ENCODE assay signal across 1 cellular context in the genomic region with DNA sequence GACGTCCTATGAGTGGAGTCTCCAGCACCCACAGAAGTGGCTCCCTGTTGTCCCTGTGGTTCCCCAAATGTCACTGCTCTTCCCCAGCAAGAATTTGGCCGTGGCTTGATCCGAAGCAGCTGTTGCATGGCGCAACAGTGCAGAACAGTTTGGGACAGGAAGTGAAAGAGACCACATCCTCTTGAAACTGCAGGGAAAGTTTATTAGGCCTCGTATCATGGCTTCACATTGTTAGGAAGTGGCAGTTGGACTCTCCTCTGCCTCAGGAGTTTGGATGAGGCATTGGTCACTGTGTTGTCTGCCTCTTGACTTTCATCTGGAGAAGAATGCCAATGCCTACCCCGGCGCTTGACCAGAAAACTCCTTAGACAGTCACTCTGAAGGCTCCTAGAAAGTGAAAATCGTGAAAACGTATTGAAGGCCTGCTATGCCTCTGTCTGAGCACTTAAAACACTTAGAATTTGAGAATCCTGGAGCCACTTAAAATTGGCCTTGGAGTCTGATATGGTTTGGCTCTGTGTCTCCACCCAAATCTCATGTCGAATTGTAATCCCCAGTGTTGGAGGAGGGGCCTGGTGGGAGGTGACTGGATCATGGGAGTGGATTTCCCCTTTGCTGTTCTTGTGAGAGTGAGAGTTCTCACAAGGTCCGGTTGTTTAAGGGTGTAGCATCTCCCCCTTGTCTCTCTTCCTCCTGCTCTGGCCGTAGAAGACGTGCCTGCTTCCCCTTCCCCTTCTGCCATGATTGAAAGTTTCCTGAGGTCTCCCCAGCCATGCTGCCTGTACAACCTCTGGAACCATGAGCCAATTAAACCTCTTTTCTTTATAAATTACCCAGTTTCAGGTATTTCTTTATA.
TF ChIP-seq lines count a peak whose summit lies in the region.

No MANE protein-coding gene starts in this region.

TF ChIP-seq in K562, 482 proteins besides CTCF, POLR2A, EP300 and RAD21 (continued from another document and continues in another):
- TF ChIP-seq ELK1 (CRISPR knock-in tag; IDR thresholded peaks at IDR 0.05) (no peak), ZNF740 (CRISPR knock-in tag; IDR thresholded peaks at IDR 0.05) (no peak), ZNF740 (tag; IDR thresholded peaks at IDR 0.05) (no peak), PTBP1 (IDR thresholded peaks at IDR 0.05; ENCODE audit: low read depth, low read length) (no peak), ATF1 (CRISPR knock-in tag; IDR thresholded peaks at IDR 0.05) (no peak), ATF1 (tag; IDR thresholded peaks at IDR 0.05) (no peak), MAFK (IDR thresholded peaks at IDR 0.05; ENCODE audit: low read length) (no peak), NR2C1 (IDR thresholded peaks at IDR 0.05) (no peak), NR2C1 (tag; IDR thresholded peaks at IDR 0.05) (peak; percentile 65), NRF1 (conservative IDR thresholded peaks at IDR 0.05 in 1 of 2, IDR thresholded peaks at IDR 0.05 in 1 of 2) (no peak), ZNF3 (CRISPR knock-in tag; IDR thresholded peaks at IDR 0.05) (no peak), ZNF592 (IDR thresholded peaks at IDR 0.05) (0 out of 2 replicates have a peak, but pooled peaks have one; percentile 29), SIRT6 (IDR thresholded peaks at IDR 0.05; ENCODE audit: low read depth, low read length) (no peak), SMAD4 (CRISPR knock-in tag; conservative IDR thresholded peaks at IDR 0.05) (peak; percentile 70; the same call in 1 of the 2 replicates), KDM2B (CRISPR knock-in tag; IDR thresholded peaks at IDR 0.05) (no peak), MECOM (CRISPR knock-in tag; IDR thresholded peaks at IDR 0.05) (no peak), HES1 (IDR thresholded peaks at IDR 0.05; ENCODE audit: low read depth) (no peak), ZEB2 (IDR thresholded peaks at IDR 0.05) (no peak), NKRF (IDR thresholded peaks at IDR 0.05; ENCODE audit: borderline replicate concordance) (no peak), FOXK2 (conservative IDR thresholded peaks at IDR 0.05 in 1 of 2, IDR thresholded peaks at IDR 0.05 in 1 of 2; ENCODE audit: low read depth in 2 of 2) (no peak), NEUROD1 (IDR thresholded peaks at IDR 0.05; ENCODE audit: borderline replicate concordance, low read depth, low read length, partially characterized antibody) (no peak), GTF2F1 (IDR thresholded peaks at IDR 0.05; ENCODE audit: low read depth, low read length) (no peak), ZNF668 (CRISPR knock-in tag; IDR thresholded peaks at IDR 0.05) (no peak), SPI1 (IDR thresholded peaks at IDR 0.05; ENCODE audit: borderline replicate concordance, low read depth, low read length) (0 out of 2 replicates have a peak, but pooled peaks have one; percentile 31), HDAC2 (IDR thresholded peaks at IDR 0.05) (no peak), ZNF57 (CRISPR knock-in tag; IDR thresholded peaks at IDR 0.05) (no peak), SRF (CRISPR knock-in tag; IDR thresholded peaks at IDR 0.05) (no peak), NR0B1 (IDR thresholded peaks at IDR 0.05; ENCODE audit: partially characterized antibody) (no peak), CEBPG (CRISPR knock-in tag; IDR thresholded peaks at IDR 0.05) (peak; percentile 84), CEBPG (tag; conservative IDR thresholded peaks at IDR 0.05 in 1 of 2, IDR thresholded peaks at IDR 0.05 in 1 of 2) (peak; percentile 69 to 83), ZNF282 (CRISPR knock-in tag; IDR thresholded peaks at IDR 0.05) (no peak), ZNF644 (tag; IDR thresholded peaks at IDR 0.05; ENCODE audit: low read depth) (no peak), MCM7 (IDR thresholded peaks at IDR 0.05) (no peak), CTCFL (IDR thresholded peaks at IDR 0.05; ENCODE audit: borderline replicate concordance, insufficient read depth, low read depth, low read length, poor library complexity, severe bottlenecking) (no peak)
- TF ChIP-seq, protein P1, sequence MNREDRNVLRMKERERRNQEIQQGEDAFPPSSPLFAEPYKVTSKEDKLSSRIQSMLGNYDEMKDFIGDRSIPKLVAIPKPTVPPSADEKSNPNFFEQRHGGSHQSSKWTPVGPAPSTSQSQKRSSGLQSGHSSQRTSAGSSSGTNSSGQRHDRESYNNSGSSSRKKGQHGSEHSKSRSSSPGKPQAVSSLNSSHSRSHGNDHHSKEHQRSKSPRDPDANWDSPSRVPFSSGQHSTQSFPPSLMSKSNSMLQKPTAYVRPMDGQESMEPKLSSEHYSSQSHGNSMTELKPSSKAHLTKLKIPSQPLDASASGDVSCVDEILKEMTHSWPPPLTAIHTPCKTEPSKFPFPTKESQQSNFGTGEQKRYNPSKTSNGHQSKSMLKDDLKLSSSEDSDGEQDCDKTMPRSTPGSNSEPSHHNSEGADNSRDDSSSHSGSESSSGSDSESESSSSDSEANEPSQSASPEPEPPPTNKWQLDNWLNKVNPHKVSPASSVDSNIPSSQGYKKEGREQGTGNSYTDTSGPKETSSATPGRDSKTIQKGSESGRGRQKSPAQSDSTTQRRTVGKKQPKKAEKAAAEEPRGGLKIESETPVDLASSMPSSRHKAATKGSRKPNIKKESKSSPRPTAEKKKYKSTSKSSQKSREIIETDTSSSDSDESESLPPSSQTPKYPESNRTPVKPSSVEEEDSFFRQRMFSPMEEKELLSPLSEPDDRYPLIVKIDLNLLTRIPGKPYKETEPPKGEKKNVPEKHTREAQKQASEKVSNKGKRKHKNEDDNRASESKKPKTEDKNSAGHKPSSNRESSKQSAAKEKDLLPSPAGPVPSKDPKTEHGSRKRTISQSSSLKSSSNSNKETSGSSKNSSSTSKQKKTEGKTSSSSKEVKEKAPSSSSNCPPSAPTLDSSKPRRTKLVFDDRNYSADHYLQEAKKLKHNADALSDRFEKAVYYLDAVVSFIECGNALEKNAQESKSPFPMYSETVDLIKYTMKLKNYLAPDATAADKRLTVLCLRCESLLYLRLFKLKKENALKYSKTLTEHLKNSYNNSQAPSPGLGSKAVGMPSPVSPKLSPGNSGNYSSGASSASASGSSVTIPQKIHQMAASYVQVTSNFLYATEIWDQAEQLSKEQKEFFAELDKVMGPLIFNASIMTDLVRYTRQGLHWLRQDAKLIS (CRISPR knock-in tag; IDR thresholded peaks at IDR 0.05), result no peak
- TF ChIP-seq, protein P2, sequence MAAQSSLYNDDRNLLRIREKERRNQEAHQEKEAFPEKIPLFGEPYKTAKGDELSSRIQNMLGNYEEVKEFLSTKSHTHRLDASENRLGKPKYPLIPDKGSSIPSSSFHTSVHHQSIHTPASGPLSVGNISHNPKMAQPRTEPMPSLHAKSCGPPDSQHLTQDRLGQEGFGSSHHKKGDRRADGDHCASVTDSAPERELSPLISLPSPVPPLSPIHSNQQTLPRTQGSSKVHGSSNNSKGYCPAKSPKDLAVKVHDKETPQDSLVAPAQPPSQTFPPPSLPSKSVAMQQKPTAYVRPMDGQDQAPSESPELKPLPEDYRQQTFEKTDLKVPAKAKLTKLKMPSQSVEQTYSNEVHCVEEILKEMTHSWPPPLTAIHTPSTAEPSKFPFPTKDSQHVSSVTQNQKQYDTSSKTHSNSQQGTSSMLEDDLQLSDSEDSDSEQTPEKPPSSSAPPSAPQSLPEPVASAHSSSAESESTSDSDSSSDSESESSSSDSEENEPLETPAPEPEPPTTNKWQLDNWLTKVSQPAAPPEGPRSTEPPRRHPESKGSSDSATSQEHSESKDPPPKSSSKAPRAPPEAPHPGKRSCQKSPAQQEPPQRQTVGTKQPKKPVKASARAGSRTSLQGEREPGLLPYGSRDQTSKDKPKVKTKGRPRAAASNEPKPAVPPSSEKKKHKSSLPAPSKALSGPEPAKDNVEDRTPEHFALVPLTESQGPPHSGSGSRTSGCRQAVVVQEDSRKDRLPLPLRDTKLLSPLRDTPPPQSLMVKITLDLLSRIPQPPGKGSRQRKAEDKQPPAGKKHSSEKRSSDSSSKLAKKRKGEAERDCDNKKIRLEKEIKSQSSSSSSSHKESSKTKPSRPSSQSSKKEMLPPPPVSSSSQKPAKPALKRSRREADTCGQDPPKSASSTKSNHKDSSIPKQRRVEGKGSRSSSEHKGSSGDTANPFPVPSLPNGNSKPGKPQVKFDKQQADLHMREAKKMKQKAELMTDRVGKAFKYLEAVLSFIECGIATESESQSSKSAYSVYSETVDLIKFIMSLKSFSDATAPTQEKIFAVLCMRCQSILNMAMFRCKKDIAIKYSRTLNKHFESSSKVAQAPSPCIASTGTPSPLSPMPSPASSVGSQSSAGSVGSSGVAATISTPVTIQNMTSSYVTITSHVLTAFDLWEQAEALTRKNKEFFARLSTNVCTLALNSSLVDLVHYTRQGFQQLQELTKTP (IDR thresholded peaks at IDR 0.05; ENCODE audit: low read depth in 1 of 2, partially characterized antibody in 2 of 2), result no peak
